1 cellular context compared by ENCODE assay signal in the genomic region with DNA sequence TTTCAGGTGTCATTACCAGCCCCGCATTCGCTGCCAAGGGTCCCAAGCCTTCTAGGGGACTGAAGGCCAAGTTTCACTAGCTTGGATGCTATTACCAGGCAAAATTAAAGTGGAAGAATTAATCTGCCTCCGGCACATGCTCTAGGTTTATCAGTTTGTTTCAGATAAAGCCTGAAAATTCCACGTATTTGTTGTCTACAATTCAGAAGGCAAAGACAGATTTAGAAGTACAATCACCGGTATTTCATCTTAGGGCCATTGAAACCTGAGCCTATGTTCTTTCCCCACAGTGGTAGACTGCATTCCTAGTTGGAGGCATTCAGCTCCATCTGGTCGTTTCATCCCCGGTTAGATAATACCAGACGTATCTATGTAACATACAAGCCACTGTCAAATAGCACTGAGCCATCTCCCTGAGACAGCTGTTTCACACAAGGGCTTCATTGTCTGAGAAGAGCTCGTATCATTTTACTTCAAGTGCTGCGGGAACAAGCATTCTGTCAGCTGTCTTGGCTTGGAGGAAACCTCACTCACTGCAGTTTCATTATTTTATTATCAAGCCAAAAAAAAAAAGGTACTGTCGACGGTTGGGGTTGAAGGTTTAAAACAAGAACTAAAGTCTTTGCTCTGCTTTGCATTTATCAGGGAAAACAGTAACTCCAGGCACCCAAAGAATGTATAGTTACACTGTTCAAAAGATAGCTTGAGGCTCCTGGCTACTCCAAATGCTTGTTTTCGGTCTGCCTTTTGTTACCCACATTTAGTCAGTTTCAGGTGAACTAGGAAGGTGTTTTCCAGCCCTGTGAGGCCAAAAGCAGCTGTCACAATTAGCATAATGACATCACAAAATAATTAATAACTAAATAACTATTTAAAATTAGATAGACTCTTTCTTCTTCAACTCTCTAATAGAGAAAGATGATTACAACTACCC.
TF ChIP-seq lines count a peak whose summit lies in the region.

No MANE protein-coding gene starts in this region.

TF ChIP-seq in K562, 482 proteins besides CTCF, POLR2A, EP300 and RAD21 (continued from another document and continues in another):
- TF ChIP-seq, protein P1, sequence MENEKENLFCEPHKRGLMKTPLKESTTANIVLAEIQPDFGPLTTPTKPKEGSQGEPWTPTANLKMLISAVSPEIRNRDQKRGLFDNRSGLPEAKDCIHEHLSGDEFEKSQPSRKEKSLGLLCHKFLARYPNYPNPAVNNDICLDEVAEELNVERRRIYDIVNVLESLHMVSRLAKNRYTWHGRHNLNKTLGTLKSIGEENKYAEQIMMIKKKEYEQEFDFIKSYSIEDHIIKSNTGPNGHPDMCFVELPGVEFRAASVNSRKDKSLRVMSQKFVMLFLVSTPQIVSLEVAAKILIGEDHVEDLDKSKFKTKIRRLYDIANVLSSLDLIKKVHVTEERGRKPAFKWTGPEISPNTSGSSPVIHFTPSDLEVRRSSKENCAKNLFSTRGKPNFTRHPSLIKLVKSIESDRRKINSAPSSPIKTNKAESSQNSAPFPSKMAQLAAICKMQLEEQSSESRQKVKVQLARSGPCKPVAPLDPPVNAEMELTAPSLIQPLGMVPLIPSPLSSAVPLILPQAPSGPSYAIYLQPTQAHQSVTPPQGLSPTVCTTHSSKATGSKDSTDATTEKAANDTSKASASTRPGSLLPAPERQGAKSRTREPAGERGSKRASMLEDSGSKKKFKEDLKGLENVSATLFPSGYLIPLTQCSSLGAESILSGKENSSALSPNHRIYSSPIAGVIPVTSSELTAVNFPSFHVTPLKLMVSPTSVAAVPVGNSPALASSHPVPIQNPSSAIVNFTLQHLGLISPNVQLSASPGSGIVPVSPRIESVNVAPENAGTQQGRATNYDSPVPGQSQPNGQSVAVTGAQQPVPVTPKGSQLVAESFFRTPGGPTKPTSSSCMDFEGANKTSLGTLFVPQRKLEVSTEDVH (IDR thresholded peaks at IDR 0.05; ENCODE audit: low read depth, partially characterized antibody) = no peak
- no peak for TF ChIP-seq SAP30 (IDR thresholded peaks at IDR 0.05; ENCODE audit: borderline replicate concordance, insufficient read depth, low read depth, low read length, poor library complexity, severe bottlenecking)
- TF ChIP-seq HDGF (IDR thresholded peaks at IDR 0.05) = no peak
- peak; percentile 94 for TF ChIP-seq TCF3 (CRISPR knock-in tag; IDR thresholded peaks at IDR 0.05)
- no peak for TF ChIP-seq ZNF551 (CRISPR knock-in tag; IDR thresholded peaks at IDR 0.05)
- TF ChIP-seq, protein P2, sequence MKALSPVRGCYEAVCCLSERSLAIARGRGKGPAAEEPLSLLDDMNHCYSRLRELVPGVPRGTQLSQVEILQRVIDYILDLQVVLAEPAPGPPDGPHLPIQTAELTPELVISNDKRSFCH (CRISPR knock-in tag; IDR thresholded peaks at IDR 0.05) = no peak
- TF ChIP-seq, protein P2 (tag; IDR thresholded peaks at IDR 0.05) = peak; percentile 88
- TF ChIP-seq MAZ (CRISPR knock-in tag; conservative IDR thresholded peaks at IDR 0.05 in 1 of 2, IDR thresholded peaks at IDR 0.05 in 1 of 2) = no peak
- TF ChIP-seq NFE2L1 (tag; IDR thresholded peaks at IDR 0.05; ENCODE audit: borderline replicate concordance, low read depth) = no peak
- TF ChIP-seq GATA2 (CRISPR knock-in tag; IDR thresholded peaks at IDR 0.05) = peak; percentile 91
- peak; percentile 74 for TF ChIP-seq KLF16 (IDR thresholded peaks at IDR 0.05)
- TF ChIP-seq ZNF3 (CRISPR knock-in tag; IDR thresholded peaks at IDR 0.05) = no peak
- TF ChIP-seq SRSF7 (optimal IDR thresholded peaks at IDR 0.05; ENCODE audit: low read depth, low read length) = no peak
- no peak for TF ChIP-seq SUPT5H (IDR thresholded peaks at IDR 0.05)
- no peak for TF ChIP-seq HOXB6 (CRISPR knock-in tag; IDR thresholded peaks at IDR 0.05; ENCODE audit: borderline replicate concordance)
- TF ChIP-seq FOXM1 (IDR thresholded peaks at IDR 0.05; ENCODE audit: low read depth) = peak; percentile 72
- TF ChIP-seq FOXM1 (CRISPR knock-in tag; IDR thresholded peaks at IDR 0.05; ENCODE audit: low read depth) = no peak
- no peak for TF ChIP-seq ZFP36 (IDR thresholded peaks at IDR 0.05; ENCODE audit: low read depth, low read length, partially characterized antibody)
- TF ChIP-seq, protein P3, sequence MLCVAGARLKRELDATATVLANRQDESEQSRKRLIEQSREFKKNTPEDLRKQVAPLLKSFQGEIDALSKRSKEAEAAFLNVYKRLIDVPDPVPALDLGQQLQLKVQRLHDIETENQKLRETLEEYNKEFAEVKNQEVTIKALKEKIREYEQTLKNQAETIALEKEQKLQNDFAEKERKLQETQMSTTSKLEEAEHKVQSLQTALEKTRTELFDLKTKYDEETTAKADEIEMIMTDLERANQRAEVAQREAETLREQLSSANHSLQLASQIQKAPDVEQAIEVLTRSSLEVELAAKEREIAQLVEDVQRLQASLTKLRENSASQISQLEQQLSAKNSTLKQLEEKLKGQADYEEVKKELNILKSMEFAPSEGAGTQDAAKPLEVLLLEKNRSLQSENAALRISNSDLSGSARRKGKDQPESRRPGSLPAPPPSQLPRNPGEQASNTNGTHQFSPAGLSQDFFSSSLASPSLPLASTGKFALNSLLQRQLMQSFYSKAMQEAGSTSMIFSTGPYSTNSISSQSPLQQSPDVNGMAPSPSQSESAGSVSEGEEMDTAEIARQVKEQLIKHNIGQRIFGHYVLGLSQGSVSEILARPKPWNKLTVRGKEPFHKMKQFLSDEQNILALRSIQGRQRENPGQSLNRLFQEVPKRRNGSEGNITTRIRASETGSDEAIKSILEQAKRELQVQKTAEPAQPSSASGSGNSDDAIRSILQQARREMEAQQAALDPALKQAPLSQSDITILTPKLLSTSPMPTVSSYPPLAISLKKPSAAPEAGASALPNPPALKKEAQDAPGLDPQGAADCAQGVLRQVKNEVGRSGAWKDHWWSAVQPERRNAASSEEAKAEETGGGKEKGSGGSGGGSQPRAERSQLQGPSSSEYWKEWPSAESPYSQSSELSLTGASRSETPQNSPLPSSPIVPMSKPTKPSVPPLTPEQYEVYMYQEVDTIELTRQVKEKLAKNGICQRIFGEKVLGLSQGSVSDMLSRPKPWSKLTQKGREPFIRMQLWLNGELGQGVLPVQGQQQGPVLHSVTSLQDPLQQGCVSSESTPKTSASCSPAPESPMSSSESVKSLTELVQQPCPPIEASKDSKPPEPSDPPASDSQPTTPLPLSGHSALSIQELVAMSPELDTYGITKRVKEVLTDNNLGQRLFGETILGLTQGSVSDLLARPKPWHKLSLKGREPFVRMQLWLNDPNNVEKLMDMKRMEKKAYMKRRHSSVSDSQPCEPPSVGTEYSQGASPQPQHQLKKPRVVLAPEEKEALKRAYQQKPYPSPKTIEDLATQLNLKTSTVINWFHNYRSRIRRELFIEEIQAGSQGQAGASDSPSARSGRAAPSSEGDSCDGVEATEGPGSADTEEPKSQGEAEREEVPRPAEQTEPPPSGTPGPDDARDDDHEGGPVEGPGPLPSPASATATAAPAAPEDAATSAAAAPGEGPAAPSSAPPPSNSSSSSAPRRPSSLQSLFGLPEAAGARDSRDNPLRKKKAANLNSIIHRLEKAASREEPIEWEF (CRISPR knock-in tag; IDR thresholded peaks at IDR 0.05) = no peak
- TF ChIP-seq, protein P4, sequence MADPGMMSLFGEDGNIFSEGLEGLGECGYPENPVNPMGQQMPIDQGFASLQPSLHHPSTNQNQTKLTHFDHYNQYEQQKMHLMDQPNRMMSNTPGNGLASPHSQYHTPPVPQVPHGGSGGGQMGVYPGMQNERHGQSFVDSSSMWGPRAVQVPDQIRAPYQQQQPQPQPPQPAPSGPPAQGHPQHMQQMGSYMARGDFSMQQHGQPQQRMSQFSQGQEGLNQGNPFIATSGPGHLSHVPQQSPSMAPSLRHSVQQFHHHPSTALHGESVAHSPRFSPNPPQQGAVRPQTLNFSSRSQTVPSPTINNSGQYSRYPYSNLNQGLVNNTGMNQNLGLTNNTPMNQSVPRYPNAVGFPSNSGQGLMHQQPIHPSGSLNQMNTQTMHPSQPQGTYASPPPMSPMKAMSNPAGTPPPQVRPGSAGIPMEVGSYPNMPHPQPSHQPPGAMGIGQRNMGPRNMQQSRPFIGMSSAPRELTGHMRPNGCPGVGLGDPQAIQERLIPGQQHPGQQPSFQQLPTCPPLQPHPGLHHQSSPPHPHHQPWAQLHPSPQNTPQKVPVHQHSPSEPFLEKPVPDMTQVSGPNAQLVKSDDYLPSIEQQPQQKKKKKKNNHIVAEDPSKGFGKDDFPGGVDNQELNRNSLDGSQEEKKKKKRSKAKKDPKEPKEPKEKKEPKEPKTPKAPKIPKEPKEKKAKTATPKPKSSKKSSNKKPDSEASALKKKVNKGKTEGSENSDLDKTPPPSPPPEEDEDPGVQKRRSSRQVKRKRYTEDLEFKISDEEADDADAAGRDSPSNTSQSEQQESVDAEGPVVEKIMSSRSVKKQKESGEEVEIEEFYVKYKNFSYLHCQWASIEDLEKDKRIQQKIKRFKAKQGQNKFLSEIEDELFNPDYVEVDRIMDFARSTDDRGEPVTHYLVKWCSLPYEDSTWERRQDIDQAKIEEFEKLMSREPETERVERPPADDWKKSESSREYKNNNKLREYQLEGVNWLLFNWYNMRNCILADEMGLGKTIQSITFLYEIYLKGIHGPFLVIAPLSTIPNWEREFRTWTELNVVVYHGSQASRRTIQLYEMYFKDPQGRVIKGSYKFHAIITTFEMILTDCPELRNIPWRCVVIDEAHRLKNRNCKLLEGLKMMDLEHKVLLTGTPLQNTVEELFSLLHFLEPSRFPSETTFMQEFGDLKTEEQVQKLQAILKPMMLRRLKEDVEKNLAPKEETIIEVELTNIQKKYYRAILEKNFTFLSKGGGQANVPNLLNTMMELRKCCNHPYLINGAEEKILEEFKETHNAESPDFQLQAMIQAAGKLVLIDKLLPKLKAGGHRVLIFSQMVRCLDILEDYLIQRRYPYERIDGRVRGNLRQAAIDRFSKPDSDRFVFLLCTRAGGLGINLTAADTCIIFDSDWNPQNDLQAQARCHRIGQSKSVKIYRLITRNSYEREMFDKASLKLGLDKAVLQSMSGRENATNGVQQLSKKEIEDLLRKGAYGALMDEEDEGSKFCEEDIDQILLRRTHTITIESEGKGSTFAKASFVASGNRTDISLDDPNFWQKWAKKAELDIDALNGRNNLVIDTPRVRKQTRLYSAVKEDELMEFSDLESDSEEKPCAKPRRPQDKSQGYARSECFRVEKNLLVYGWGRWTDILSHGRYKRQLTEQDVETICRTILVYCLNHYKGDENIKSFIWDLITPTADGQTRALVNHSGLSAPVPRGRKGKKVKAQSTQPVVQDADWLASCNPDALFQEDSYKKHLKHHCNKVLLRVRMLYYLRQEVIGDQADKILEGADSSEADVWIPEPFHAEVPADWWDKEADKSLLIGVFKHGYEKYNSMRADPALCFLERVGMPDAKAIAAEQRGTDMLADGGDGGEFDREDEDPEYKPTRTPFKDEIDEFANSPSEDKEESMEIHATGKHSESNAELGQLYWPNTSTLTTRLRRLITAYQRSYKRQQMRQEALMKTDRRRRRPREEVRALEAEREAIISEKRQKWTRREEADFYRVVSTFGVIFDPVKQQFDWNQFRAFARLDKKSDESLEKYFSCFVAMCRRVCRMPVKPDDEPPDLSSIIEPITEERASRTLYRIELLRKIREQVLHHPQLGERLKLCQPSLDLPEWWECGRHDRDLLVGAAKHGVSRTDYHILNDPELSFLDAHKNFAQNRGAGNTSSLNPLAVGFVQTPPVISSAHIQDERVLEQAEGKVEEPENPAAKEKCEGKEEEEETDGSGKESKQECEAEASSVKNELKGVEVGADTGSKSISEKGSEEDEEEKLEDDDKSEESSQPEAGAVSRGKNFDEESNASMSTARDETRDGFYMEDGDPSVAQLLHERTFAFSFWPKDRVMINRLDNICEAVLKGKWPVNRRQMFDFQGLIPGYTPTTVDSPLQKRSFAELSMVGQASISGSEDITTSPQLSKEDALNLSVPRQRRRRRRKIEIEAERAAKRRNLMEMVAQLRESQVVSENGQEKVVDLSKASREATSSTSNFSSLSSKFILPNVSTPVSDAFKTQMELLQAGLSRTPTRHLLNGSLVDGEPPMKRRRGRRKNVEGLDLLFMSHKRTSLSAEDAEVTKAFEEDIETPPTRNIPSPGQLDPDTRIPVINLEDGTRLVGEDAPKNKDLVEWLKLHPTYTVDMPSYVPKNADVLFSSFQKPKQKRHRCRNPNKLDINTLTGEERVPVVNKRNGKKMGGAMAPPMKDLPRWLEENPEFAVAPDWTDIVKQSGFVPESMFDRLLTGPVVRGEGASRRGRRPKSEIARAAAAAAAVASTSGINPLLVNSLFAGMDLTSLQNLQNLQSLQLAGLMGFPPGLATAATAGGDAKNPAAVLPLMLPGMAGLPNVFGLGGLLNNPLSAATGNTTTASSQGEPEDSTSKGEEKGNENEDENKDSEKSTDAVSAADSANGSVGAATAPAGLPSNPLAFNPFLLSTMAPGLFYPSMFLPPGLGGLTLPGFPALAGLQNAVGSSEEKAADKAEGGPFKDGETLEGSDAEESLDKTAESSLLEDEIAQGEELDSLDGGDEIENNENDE (IDR thresholded peaks at IDR 0.05; ENCODE audit: low read depth, low read length) = no peak
- no peak for TF ChIP-seq FOXJ3 (CRISPR knock-in tag; IDR thresholded peaks at IDR 0.05)
- no peak for TF ChIP-seq TSC22D4 (tag; IDR thresholded peaks at IDR 0.05)
- no peak for TF ChIP-seq HIVEP1 (CRISPR knock-in tag; IDR thresholded peaks at IDR 0.05)
- TF ChIP-seq, protein P5, sequence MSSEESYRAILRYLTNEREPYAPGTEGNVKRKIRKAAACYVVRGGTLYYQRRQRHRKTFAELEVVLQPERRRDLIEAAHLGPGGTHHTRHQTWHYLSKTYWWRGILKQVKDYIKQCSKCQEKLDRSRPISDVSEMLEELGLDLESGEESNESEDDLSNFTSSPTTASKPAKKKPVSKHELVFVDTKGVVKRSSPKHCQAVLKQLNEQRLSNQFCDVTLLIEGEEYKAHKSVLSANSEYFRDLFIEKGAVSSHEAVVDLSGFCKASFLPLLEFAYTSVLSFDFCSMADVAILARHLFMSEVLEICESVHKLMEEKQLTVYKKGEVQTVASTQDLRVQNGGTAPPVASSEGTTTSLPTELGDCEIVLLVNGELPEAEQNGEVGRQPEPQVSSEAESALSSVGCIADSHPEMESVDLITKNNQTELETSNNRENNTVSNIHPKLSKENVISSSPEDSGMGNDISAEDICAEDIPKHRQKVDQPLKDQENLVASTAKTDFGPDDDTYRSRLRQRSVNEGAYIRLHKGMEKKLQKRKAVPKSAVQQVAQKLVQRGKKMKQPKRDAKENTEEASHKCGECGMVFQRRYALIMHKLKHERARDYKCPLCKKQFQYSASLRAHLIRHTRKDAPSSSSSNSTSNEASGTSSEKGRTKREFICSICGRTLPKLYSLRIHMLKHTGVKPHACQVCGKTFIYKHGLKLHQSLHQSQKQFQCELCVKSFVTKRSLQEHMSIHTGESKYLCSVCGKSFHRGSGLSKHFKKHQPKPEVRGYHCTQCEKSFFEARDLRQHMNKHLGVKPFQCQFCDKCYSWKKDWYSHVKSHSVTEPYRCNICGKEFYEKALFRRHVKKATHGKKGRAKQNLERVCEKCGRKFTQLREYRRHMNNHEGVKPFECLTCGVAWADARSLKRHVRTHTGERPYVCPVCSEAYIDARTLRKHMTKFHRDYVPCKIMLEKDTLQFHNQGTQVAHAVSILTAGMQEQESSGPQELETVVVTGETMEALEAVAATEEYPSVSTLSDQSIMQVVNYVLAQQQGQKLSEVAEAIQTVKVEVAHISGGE (CRISPR knock-in tag; IDR thresholded peaks at IDR 0.05) = no peak
- peak; percentile 41 for TF ChIP-seq TOE1 (IDR thresholded peaks at IDR 0.05; ENCODE audit: borderline replicate concordance)
- no peak for TF ChIP-seq TOE1 (CRISPR knock-in tag; IDR thresholded peaks at IDR 0.05; ENCODE audit: borderline replicate concordance, low read depth)
- TF ChIP-seq MTA1 (IDR thresholded peaks at IDR 0.05; ENCODE audit: borderline replicate concordance) = peak; percentile 40; the same call in 1 of the 2 replicates
- peak in 1 of 2 experiments; percentile 51; a peak in 1 of 3 replicates for TF ChIP-seq CBX3 (IDR thresholded peaks at IDR 0.05; ENCODE audit: borderline replicate concordance in 1 of 2, low read length in 2 of 2)
- peak; percentile 23; the same call in 1 of the 2 replicates for TF ChIP-seq BHLHE40 (IDR thresholded peaks at IDR 0.05; ENCODE audit: low read length)
- no peak for TF ChIP-seq RFX7 (CRISPR knock-in tag; IDR thresholded peaks at IDR 0.05)
- no peak for TF ChIP-seq SIN3B (IDR thresholded peaks at IDR 0.05; ENCODE audit: low read depth)
